Comparison of ENCODE assay signal across 8 cellular contexts in the genomic region with DNA sequence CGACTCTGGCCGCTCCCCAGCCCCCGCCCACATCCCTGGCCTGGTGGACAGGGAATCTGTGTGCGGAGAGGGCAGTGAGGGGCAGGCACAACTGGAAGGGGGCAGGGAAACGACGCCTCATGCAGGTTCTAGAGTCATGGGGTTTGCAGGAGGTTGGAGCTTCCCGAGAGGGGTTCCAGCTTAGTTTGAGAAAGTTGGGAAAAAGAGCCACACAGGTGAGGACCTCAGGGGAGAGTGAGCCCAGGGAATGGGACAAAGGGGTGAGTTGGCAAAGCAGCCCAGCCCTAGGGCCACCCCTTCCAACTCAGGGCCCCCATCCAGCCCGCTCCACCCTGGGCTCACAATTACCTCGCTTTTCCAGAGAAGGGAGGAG. TPM values are rescaled to one million over a fixed set of nuclear protein-coding genes. Genes with fewer than 3 reads are reported as not detected.
DNase-seq lines count a peak whose midpoint lies in the region; ATAC-seq and TF ChIP-seq lines count a peak whose summit lies in the region.

No MANE protein-coding gene starts in this region.

- H3K27me3 ChIP-seq in H7 (ENCODE audit: control insufficient read depth, insufficient read depth, low read length) (no peaks in the 10 kb centered on the region; the same call in 1 of the 2 replicates), heart right ventricle (peaks cover 0 to 43% (median 0%) of the 10 kb centered on the region in 7 donors)

- peaks cover 40% of the 10 kb centered on the region for H3K27me3 Mint-ChIP-seq in activated CD8-positive, alpha-beta T cell treated with anti-CD3 and anti-CD28 coated beads, Interleukin-2, amount 10 ng/mL, durations not matched to agents 7 days and 5 days (ENCODE audit: low read depth)

- no peak for TF ChIP-seq CTCF in heart right ventricle (IDR thresholded peaks at IDR 0.05)

- H3K36me3 ChIP-seq in H7 (replicated peaks; ENCODE audit: control insufficient read depth, insufficient read depth, low read length) (peaks cover 2% of the 10 kb centered on the region), heart right ventricle (peaks cover 0 to 7% (median 0%) of the 10 kb centered on the region in 9 donors)

- DNase-seq in H7 (peak; percentile 69), heart right ventricle (peak; percentile 82 to 83), posterior vena cava (ENCODE audit: low spot score) (peak; percentile 89), NCI-H2029 treated with DMSO at 0.1 percent for 48 hours (lab: John Stamatoyannopoulos, UW) (no peak), NCI-H345 (lab: John Stamatoyannopoulos, UW) (no peak)
- DNase-seq in activated CD8-positive, alpha-beta T cell treated with anti-CD3 and anti-CD28 coated beads, Interleukin-2, amount 10 ng/mL, durations not matched to agents 7 days and 5 days, result no peak

- H3K4me3 ChIP-seq in H7 (ENCODE audit: insufficient read depth, low read depth, low read length), result peak overlapping the region; percentile 98
- H3K4me3 ChIP-seq in heart right ventricle, result peak overlapping the region; percentile 31 to 71 (median 58)

- no peak overlapping the region for H3K27ac Mint-ChIP-seq in activated CD8-positive, alpha-beta T cell treated with anti-CD3 and anti-CD28 coated beads, Interleukin-2, amount 10 ng/mL, durations not matched to agents 7 days and 5 days

- no peaks in the 10 kb centered on the region for H3K36me3 Mint-ChIP-seq in activated CD8-positive, alpha-beta T cell treated with anti-CD3 and anti-CD28 coated beads, Interleukin-2, amount 10 ng/mL, durations not matched to agents 7 days and 5 days (ENCODE audit: low read depth)

- H3K4me3 Mint-ChIP-seq in activated CD8-positive, alpha-beta T cell treated with anti-CD3 and anti-CD28 coated beads, Interleukin-2, amount 10 ng/mL, durations not matched to agents 7 days and 5 days, result peak overlapping the region; percentile 16

- intact Hi-C loops in heart right ventricle (cut with DNase I) (no loop called here), posterior vena cava (cut with DNase I) (no loop called here)

- 3 to 4% methylated on average over 9 of the region's 9 CpGs for WGBS in heart right ventricle, 2 donors

- H3K4me1 ChIP-seq in heart right ventricle, result peaks cover 6 to 71% (median 57%) of the 10 kb centered on the region in 9 donors

- ATAC-seq in activated CD8-positive, alpha-beta T cell treated with anti-CD3 and anti-CD28 coated beads, Interleukin-2, amount 10 ng/mL, durations not matched to agents 7 days and 5 days, result no peak
- peak; percentile 40 to 72 (median 67) for ATAC-seq in heart right ventricle
- no peak for ATAC-seq in GM21786 (IDR thresholded peaks at IDR 0.05; ENCODE audit: unreplicated experiment)
- ATAC-seq in GM21576 (IDR thresholded peaks at IDR 0.05; ENCODE audit: unreplicated experiment), result no peak

- CTCF ChIA-PET in activated CD8-positive, alpha-beta T cell treated with anti-CD3 and anti-CD28 coated beads, Interleukin-2, amount 10 ng/mL, durations not matched to agents 7 days and 5 days (lab: Charles Lee), result interaction anchor here (0.8 to 1.5 kb wide), 6 partner anchors 8 to 190 kb away, joined by 3 to 4 read pairs (median 3); no protein-coding TSS in a partner anchor

- peaks cover 16% of the 10 kb centered on the region for H3K4me1 Mint-ChIP-seq in activated CD8-positive, alpha-beta T cell treated with anti-CD3 and anti-CD28 coated beads, Interleukin-2, amount 10 ng/mL, durations not matched to agents 7 days and 5 days (ENCODE audit: low read depth)

- H3K9me3 ChIP-seq in heart right ventricle, result no peaks in the 10 kb centered on the region

- no peaks in the 10 kb centered on the region for H3K9me3 Mint-ChIP-seq in activated CD8-positive, alpha-beta T cell treated with anti-CD3 and anti-CD28 coated beads, Interleukin-2, amount 10 ng/mL, durations not matched to agents 7 days and 5 days (ENCODE audit: insufficient read depth)

- POLR2A ChIA-PET in activated CD8-positive, alpha-beta T cell treated with anti-CD3 and anti-CD28 coated beads, Interleukin-2, amount 10 ng/mL, durations not matched to agents 7 days and 5 days (lab: Charles Lee), result interaction anchor here (0.6 to 1.4 kb wide), 4 partner anchors 33 to 703 kb away, joined by 3 to 5 read pairs (median 3); partner anchors contain the start of genes CCDC142, MOB1A and TTC31

- H3K27ac ChIP-seq in heart right ventricle, result peak overlapping the region; percentile 51 to 97 (median 87)

RNA-seq across cellular contexts. Expression of gene RTKN, which starts 1.7 kb away (rescaled TPM):
- 93.4 and 107 TPM in 2 replicates for total RNA-seq in H7 (2014; rRNA removed; shearing (Covaris generic))
- under 1 TPM; 0.37 to 0.57 TPM for total RNA-seq in activated CD8-positive, alpha-beta T cell treated with anti-CD3 and anti-CD28 coated beads, Interleukin-2, amount 10 ng/mL, durations not matched to agents 7 days and 5 days
- 10 to 100 TPM in 8 of 10 donors, 1 to 10 TPM in 2; 9.3 to 23.4 (median 14.9) TPM for total RNA-seq in heart right ventricle
- 10 to 100 TPM; 25.5 to 33.9 TPM for polyA plus RNA-seq in heart right ventricle
- 10 to 100 TPM; 10.6 to 16.8 TPM for total RNA-seq in posterior vena cava

RNA-seq across cellular contexts. Expression of gene INO80B, which starts 14.9 kb away (rescaled TPM):
- total RNA-seq in H7 (2014; rRNA removed; shearing (Covaris generic)), result 9.6 and 11.3 TPM in 2 replicates
- 10 to 100 TPM; 25.7 to 29.1 TPM for total RNA-seq in activated CD8-positive, alpha-beta T cell treated with anti-CD3 and anti-CD28 coated beads, Interleukin-2, amount 10 ng/mL, durations not matched to agents 7 days and 5 days
- total RNA-seq in heart right ventricle (10 to 100 TPM in 9 of 10 donors, 1 to 10 TPM in 1; 8.9 to 22.0 (median 19.4) TPM), posterior vena cava (10 to 100 TPM; 20.5 TPM)
- 10 to 100 TPM; 29.6 to 40.7 TPM for polyA plus RNA-seq in heart right ventricle

RNA-seq across cellular contexts. Expression of gene WBP1, which starts 18.2 kb away (rescaled TPM):
- 81.0 and 88.9 TPM in 2 replicates for total RNA-seq in H7 (2014; rRNA removed; shearing (Covaris generic))
- total RNA-seq in activated CD8-positive, alpha-beta T cell treated with anti-CD3 and anti-CD28 coated beads, Interleukin-2, amount 10 ng/mL, durations not matched to agents 7 days and 5 days, result 10 to 100 TPM; 34.0 to 34.3 TPM
- total RNA-seq in heart right ventricle, result 10 to 100 TPM; 34.8 to 54.1 (median 45.8) TPM
- polyA plus RNA-seq in heart right ventricle, result 10 to 100 TPM; 39.4 to 59.8 TPM
- 10 to 100 TPM; 28.2 to 40.5 TPM for total RNA-seq in posterior vena cava

RNA-seq across cellular contexts. Expression of gene WDR54, which starts 18.5 kb away (rescaled TPM):
- total RNA-seq in H7 (2014; rRNA removed; shearing (Covaris generic)), result 38.0 and 55.5 TPM in 2 replicates
- total RNA-seq in activated CD8-positive, alpha-beta T cell treated with anti-CD3 and anti-CD28 coated beads, Interleukin-2, amount 10 ng/mL, durations not matched to agents 7 days and 5 days, result 10 to 100 TPM; 93.7 to 96.9 TPM
- 1 to 10 TPM; 1.1 to 6.7 (median 2.4) TPM for total RNA-seq in heart right ventricle
- 1 to 10 TPM; 2.9 to 8.7 TPM for polyA plus RNA-seq in heart right ventricle
- total RNA-seq in posterior vena cava, result 1 to 10 TPM; 7.9 to 9.4 TPM

RNA-seq across cellular contexts. Expression of gene C2orf81, which starts 18.6 kb away (rescaled TPM):
- total RNA-seq in H7 (2014; rRNA removed; shearing (Covaris generic)), result 0.83 and 1.6 TPM in 2 replicates
- 1 to 10 TPM; 1.5 TPM for total RNA-seq in activated CD8-positive, alpha-beta T cell treated with anti-CD3 and anti-CD28 coated beads, Interleukin-2, amount 10 ng/mL, durations not matched to agents 7 days and 5 days
- 1 to 10 TPM in 5 of 10 donors, under 1 TPM in 5; 0.52 to 1.7 (median 0.99) TPM for total RNA-seq in heart right ventricle
- polyA plus RNA-seq in heart right ventricle, result 1 to 10 TPM; 1.2 to 1.3 TPM
- 1 to 10 TPM; 2.3 to 2.7 TPM for total RNA-seq in posterior vena cava

Comparison
In these comparisons a context has a peak if more than half of its experiments do, and no peak if none do; other contexts are left out.
1. DNase-seq: peak in H7 (single experiment), heart right ventricle (2 of 2) and posterior vena cava (single experiment); none in activated CD8-positive, alpha-beta T cell treated with anti-CD3 and anti-CD28 coated beads, Interleukin-2, amount 10 ng/mL, durations not matched to agents 7 days and 5 days (single experiment), NCI-H2029 treated with DMSO at 0.1 percent for 48 hours (single experiment) and NCI-H345 (single experiment).
2. ATAC-seq: peak in heart right ventricle (8 of 8); none in activated CD8-positive, alpha-beta T cell treated with anti-CD3 and anti-CD28 coated beads, Interleukin-2, amount 10 ng/mL, durations not matched to agents 7 days and 5 days (single experiment), GM21786 (single experiment) and GM21576 (single experiment).
3. RNA of gene RTKN, which starts 1.7 kb away (total RNA-seq): 93.4 to 107 TPM in H7, 10.6 to 16.8 TPM in posterior vena cava and 9.3 to 23.4 TPM in heart right ventricle; 0.37 to 0.57 TPM in activated CD8-positive, alpha-beta T cell treated with anti-CD3 and anti-CD28 coated beads, Interleukin-2, amount 10 ng/mL, durations not matched to agents 7 days and 5 days; every median in the first group is over 4 times any median in the second.